8 cellular contexts compared by ENCODE assay signal in the genomic region with DNA sequence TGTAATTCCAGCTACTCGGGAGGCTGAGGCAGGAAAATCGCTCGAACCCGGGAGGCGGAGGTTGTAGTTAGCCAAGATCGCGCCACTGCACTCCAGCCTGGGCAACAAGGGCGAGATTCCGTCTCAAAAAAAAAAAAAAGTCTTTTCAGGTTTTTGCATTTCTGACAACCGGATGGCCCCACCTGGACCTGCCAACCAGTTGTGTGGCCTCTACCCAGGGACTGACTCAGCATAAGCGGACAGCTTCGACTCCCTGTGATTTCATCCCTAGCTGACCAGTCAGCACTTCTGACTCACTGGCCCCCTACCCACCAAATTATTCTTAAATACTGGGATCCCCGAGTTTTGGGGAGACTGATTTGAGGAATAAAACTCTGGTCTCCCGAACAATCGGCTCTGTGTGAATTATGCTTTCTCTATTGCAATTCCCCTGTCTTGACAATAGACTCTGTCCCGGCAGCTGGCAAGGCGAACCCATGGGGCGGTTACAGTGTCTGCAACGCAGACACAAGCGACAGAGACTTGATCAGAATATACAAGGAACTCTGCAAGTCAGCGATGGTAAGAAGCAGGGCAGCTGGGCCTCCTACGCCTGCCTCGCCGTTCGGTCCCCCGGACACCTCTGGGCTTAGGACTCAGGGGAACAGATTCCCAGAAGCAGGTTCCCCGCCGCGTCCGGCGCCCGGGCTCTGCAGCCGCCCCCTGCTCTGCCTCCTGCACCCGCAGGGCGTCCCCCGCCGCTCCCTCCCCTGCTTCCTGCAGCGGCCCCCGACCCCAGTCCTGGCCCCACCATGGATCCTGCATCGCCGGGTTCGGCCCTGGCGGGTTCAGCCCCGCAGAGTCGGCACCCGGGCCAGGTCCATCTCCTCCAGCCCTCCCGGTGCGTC. TPM values are rescaled to one million over a fixed set of nuclear protein-coding genes. Genes with fewer than 3 reads are reported as not detected.
DNase-seq lines count a peak whose midpoint lies in the region; ATAC-seq and TF ChIP-seq lines count a peak whose summit lies in the region.

No MANE protein-coding gene starts in this region.

- H3K9ac ChIP-seq in MM.1S (ENCODE audit: low read length), result peak overlapping the region; percentile 82

- H3K27me3 Mint-ChIP-seq in progenitor cell of endocrine pancreas, result peaks cover 5% of the 10 kb centered on the region

- no peaks in the 10 kb centered on the region for H3K27me3 ChIP-seq in MM.1S (replicated peaks; ENCODE audit: insufficient read depth, low read length)

- peak overlapping the region; percentile 81 for H3K27ac ChIP-seq in MM.1S (ENCODE audit: low read length)

- H3K27ac Mint-ChIP-seq in activated naive CD4-positive, alpha-beta T cell treated with anti-CD3 and anti-CD28 coated beads, Interleukin-2, amount 50 U/mL, for 72 hours, result peak overlapping the region; percentile 81 to 92
- peak overlapping the region; percentile 42 for H3K27ac Mint-ChIP-seq in progenitor cell of endocrine pancreas

- DNase-seq in ELR (ENCODE audit: low read depth), result peak; percentile 45
- DNase-seq in MM.1S, result peak; percentile 70
- DNase-seq in activated naive CD4-positive, alpha-beta T cell treated with anti-CD3 and anti-CD28 coated beads, Interleukin-2, amount 50 U/mL, for 72 hours (ENCODE audit: low spot score in 2 of 2), result no peak
- DNase-seq in left cardiac atrium, result no peak
- no peak for DNase-seq in progenitor cell of endocrine pancreas (ENCODE audit: low spot score, unreplicated experiment)
- DNase-seq in stimulated activated CD4-positive, alpha-beta T cell treated with anti-CD3 and anti-CD28 coated beads, Interleukin-2, amount 100 ng/mL, for 48 hours, result no peak

- intact Hi-C loops in left cardiac atrium (cut with DNase I), result no loop called here

- no peaks in the 10 kb centered on the region for H3K9me3 Mint-ChIP-seq in activated naive CD4-positive, alpha-beta T cell treated with anti-CD3 and anti-CD28 coated beads, Interleukin-2, amount 50 U/mL, for 72 hours
- H3K9me3 Mint-ChIP-seq in progenitor cell of endocrine pancreas (ENCODE audit: low read depth), result no peaks in the 10 kb centered on the region

- H3K4me2 ChIP-seq in MM.1S (ENCODE audit: low read depth, low read length), result peak overlapping the region; percentile 100

- peaks cover 42% of the 10 kb centered on the region for H3K79me2 ChIP-seq in MM.1S (ENCODE audit: low read length)

- H3K9me3 ChIP-seq in MM.1S (replicated peaks; ENCODE audit: insufficient read depth, low read length), result no peaks in the 10 kb centered on the region

- peaks cover 11% of the 10 kb centered on the region for H3K4me1 Mint-ChIP-seq in progenitor cell of endocrine pancreas (ENCODE audit: low read depth)

- H2AFZ ChIP-seq in MM.1S (ENCODE audit: low read length), result peak overlapping the region; percentile 96

- no peaks in the 10 kb centered on the region for H4K20me1 ChIP-seq in MM.1S (ENCODE audit: insufficient read depth, low read length)

- no peaks in the 10 kb centered on the region for H3K4me1 ChIP-seq in MM.1S (ENCODE audit: low read length)

- no peaks in the 10 kb centered on the region for H3K9me2 ChIP-seq in MM.1S (replicated peaks; ENCODE audit: insufficient read depth, low read length)

- TF ChIP-seq CTCF in MM.1S (IDR thresholded peaks at IDR 0.05; ENCODE audit: low read length) (no peak), progenitor cell of endocrine pancreas (IDR thresholded peaks at IDR 0.05; ENCODE audit: unreplicated experiment) (no peak)

- peaks cover 13% of the 10 kb centered on the region for H3F3A ChIP-seq in MM.1S (ENCODE audit: insufficient read depth, low read length)

- H3K4me3 Mint-ChIP-seq in progenitor cell of endocrine pancreas (ENCODE audit: low read depth), result peak overlapping the region; percentile 80

- no peaks in the 10 kb centered on the region for H3K36me3 ChIP-seq in MM.1S (replicated peaks; ENCODE audit: insufficient read depth, low read length)

- ATAC-seq in GM21786 (IDR thresholded peaks at IDR 0.05; ENCODE audit: unreplicated experiment), result peak; percentile 23
- peak; percentile 26 to 33 for ATAC-seq in activated naive CD4-positive, alpha-beta T cell treated with anti-CD3 and anti-CD28 coated beads, Interleukin-2, amount 50 U/mL, for 72 hours
- ATAC-seq in left cardiac atrium, result peak; percentile 12 to 48
- no peak for ATAC-seq in HG03139 (IDR thresholded peaks at IDR 0.05; ENCODE audit: unreplicated experiment)

- peak overlapping the region; percentile 75 for H3K4me3 ChIP-seq in MM.1S (ENCODE audit: low read length)

- H3K36me3 Mint-ChIP-seq in activated naive CD4-positive, alpha-beta T cell treated with anti-CD3 and anti-CD28 coated beads, Interleukin-2, amount 50 U/mL, for 72 hours, result peaks cover 0 to 19% of the 10 kb centered on the region in 2 donors
- no peaks in the 10 kb centered on the region for H3K36me3 Mint-ChIP-seq in progenitor cell of endocrine pancreas (ENCODE audit: insufficient read depth)

RNA-seq across cellular contexts. Expression of a gene that starts 0.7 kb away (rescaled TPM):
- 100 to 1,000 TPM; 226 to 328 TPM for total RNA-seq in activated naive CD4-positive, alpha-beta T cell treated with anti-CD3 and anti-CD28 coated beads, Interleukin-2, amount 50 U/mL, for 72 hours
- 100 to 1,000 TPM; 107 to 121 TPM for total RNA-seq in left cardiac atrium
- total RNA-seq in progenitor cell of endocrine pancreas, result 112 and 120 TPM in 2 replicates

RNA-seq across cellular contexts. Expression of a gene that starts 30.8 kb away (rescaled TPM):
- total RNA-seq in activated naive CD4-positive, alpha-beta T cell treated with anti-CD3 and anti-CD28 coated beads, Interleukin-2, amount 50 U/mL, for 72 hours, result 10 to 100 TPM; 33.1 to 60.5 TPM
- total RNA-seq in left cardiac atrium, result 10 to 100 TPM; 29.8 to 43.5 TPM
- 74.1 and 75.4 TPM in 2 replicates for total RNA-seq in progenitor cell of endocrine pancreas

RNA-seq across cellular contexts. Expression of a gene that starts 40.5 kb away (rescaled TPM):
- 10 to 100 TPM in 1 of 2 donors, 1 to 10 TPM in 1; 2.4 to 34.1 TPM for total RNA-seq in activated naive CD4-positive, alpha-beta T cell treated with anti-CD3 and anti-CD28 coated beads, Interleukin-2, amount 50 U/mL, for 72 hours
- total RNA-seq in left cardiac atrium (1 to 10 TPM; 6.5 to 8.0 TPM), progenitor cell of endocrine pancreas (100.0 and 111 TPM in 2 replicates)

RNA-seq across cellular contexts. Expression of a gene that starts 43.4 kb away (rescaled TPM):
- 1 to 10 TPM in 1 of 2 donors, not detected in 1; 1.1 TPM for total RNA-seq in activated naive CD4-positive, alpha-beta T cell treated with anti-CD3 and anti-CD28 coated beads, Interleukin-2, amount 50 U/mL, for 72 hours
- total RNA-seq in left cardiac atrium, result under 1 TPM in 1 of 2 donors, not detected in 1; 0.58 TPM
- total RNA-seq in progenitor cell of endocrine pancreas, result not detected in 2 replicates

RNA-seq across cellular contexts. Expression of a gene that starts 50.9 kb away (rescaled TPM):
- 10 to 100 TPM in 1 of 2 donors, 1 to 10 TPM in 1; 5.2 to 11.3 TPM for total RNA-seq in activated naive CD4-positive, alpha-beta T cell treated with anti-CD3 and anti-CD28 coated beads, Interleukin-2, amount 50 U/mL, for 72 hours
- 10 to 100 TPM; 11.3 to 15.6 TPM for total RNA-seq in left cardiac atrium
- 29.4 and 32.6 TPM in 2 replicates for total RNA-seq in progenitor cell of endocrine pancreas

Comparison
In these comparisons a context has a peak if more than half of its experiments do, and no peak if none do; other contexts are left out.
1. DNase-seq: peak in ELR (single experiment) and MM.1S (single experiment); none in activated naive CD4-positive, alpha-beta T cell treated with anti-CD3 and anti-CD28 coated beads, Interleukin-2, amount 50 U/mL, for 72 hours (0 of 2), left cardiac atrium (single experiment), progenitor cell of endocrine pancreas (single experiment) and stimulated activated CD4-positive, alpha-beta T cell treated with anti-CD3 and anti-CD28 coated beads, Interleukin-2, amount 100 ng/mL, for 48 hours (0 of 2).